In genomic region chr1:61334718-61335589, GRCh38 we compare ENCODE assay signal across 17 cellular contexts.
A peak's percentile ranks its signal among the peaks of the same experiment; 100 is the strongest.
DNase-seq lines count a peak whose midpoint lies in the region; TF ChIP-seq lines count a peak whose summit lies in the region.
"Had no signal": no experiment of that assay in that cellular context is flagged by ENCODE, and none has a peak within 500 bp of the region (broad histone marks: within the 10 kb centered on the region; RNA-seq: fewer than 3 reads in every experiment).

No MANE protein-coding gene starts in this region.

- H3K4ac ChIP-seq in mesenchymal stem cell (ENCODE audit: low read depth in 1 of 2, low read length in 2 of 2), result no peak overlapping the region

- no peak overlapping the region for H2AFZ ChIP-seq in mesenchymal stem cell (ENCODE audit: low read depth, low read length)
- H2AFZ ChIP-seq: GM23338 had no signal

- H3K27ac ChIP-seq in WERI-Rb-1 (no peak overlapping the region; the same call in 1 of the 2 replicates), mesenchymal stem cell (ENCODE audit: low read length, poor library complexity, severe bottlenecking) (no peak overlapping the region), tibial artery (peak overlapping the region; percentile 60 to 80)
- H3K27ac ChIP-seq: colonic mucosa, VCaP had no signal

- H4K91ac ChIP-seq in mesenchymal stem cell (ENCODE audit: low read length), result no peak overlapping the region

- H3K27me3 ChIP-seq in WERI-Rb-1 (ENCODE audit: insufficient read depth, low read depth, severe bottlenecking), result no peaks in the 10 kb centered on the region
- peaks cover 0 to 9% of the 10 kb centered on the region in 2 experiments for H3K27me3 ChIP-seq in mesenchymal stem cell (ENCODE audit: control insufficient read depth in 1 of 2, insufficient read depth in 1 of 2, low read length in 2 of 2)
- no peaks in the 10 kb centered on the region for H3K27me3 ChIP-seq in tibial artery
- H3K27me3 ChIP-seq: colonic mucosa had no signal

- H2AK5ac ChIP-seq in mesenchymal stem cell (ENCODE audit: low read length, severe bottlenecking), result no peak overlapping the region

- H3K4me2 ChIP-seq in mesenchymal stem cell (ENCODE audit: low read length, poor library complexity, severe bottlenecking), result no peak overlapping the region
- H3K4me2 ChIP-seq: GM23338 had no signal

- H3K23ac ChIP-seq in mesenchymal stem cell (ENCODE audit: low read length in 2 of 2), result no peak overlapping the region

- no peak overlapping the region for H3K18ac ChIP-seq in mesenchymal stem cell (ENCODE audit: low read depth in 1 of 2, low read length in 2 of 2)

- H4K8ac ChIP-seq in mesenchymal stem cell (ENCODE audit: low read length), result no peak overlapping the region

- intact Hi-C loops in tibial artery (cut with DNase I; ENCODE audit: low total_unique reads), result loop anchor here (5.0 to 10.0 kb wide), 2 partner anchors 250 to 283 kb away; partner anchors contain the start of gene NFIA

- no peaks in the 10 kb centered on the region for H3K79me1 ChIP-seq in mesenchymal stem cell (replicated peaks; ENCODE audit: low read length, poor library complexity, severe bottlenecking)

- peak; percentile 37 for DNase-seq in WERI-Rb-1
- peak; percentile 2 for DNase-seq in fibroblast of gingiva (ENCODE audit: low read depth)
- peak; percentile 19 for DNase-seq in mesenchymal stem cell
- peak; percentile 71 to 80 for DNase-seq in tibial artery
- DNase-seq in activated effector memory CD4-positive, alpha-beta T cell treated with anti-CD3 and anti-CD28 coated beads, Interleukin-2, amount 50 U/mL, for 16 hours, result no peak
- no peak for DNase-seq in NAMALWA (ENCODE audit: low spot score)
- DNase-seq in NCI-H1417 treated with DMSO at 0.1 percent for 48 hours (lab: John Stamatoyannopoulos, UW), result no peak
- DNase-seq: activated naive CD4-positive, alpha-beta T cell treated with anti-CD3 and anti-CD28 coated beads, Interleukin-2, amount 50 U/mL, for 16 hours; CD4-positive, alpha-beta T cell; colonic mucosa; immature natural killer cell; Kasumi-1; NCI-H2107; stimulated activated naive B cell treated with anti-CD40 and anti-IgM and Interleukin-4, amounts not matched to agents 10 μg/mL and 1 μg/mL and 100 μg/mL, for 72 hours; SW 1271 had no signal

- H3K4me3 ChIP-seq in WERI-Rb-1 (ENCODE audit: low read depth, low read length), result no peak overlapping the region
- H3K4me3 ChIP-seq in mesenchymal stem cell (ENCODE audit: insufficient read depth in 1 of 2, low read depth in 1 of 2, low read length in 2 of 2), result no peak overlapping the region
- H3K4me3 ChIP-seq in tibial artery, result no peak overlapping the region
- H3K4me3 ChIP-seq: colonic mucosa, GM23338 had no signal

- WGBS in mesenchymal stem cell, result 90% methylated on average over 14 of the region's 14 CpGs

- H3K9ac ChIP-seq in mesenchymal stem cell (ENCODE audit: low read length), result no peak overlapping the region

- H3K9me3 ChIP-seq in WERI-Rb-1 (ENCODE audit: severe bottlenecking) (no peaks in the 10 kb centered on the region), mesenchymal stem cell (ENCODE audit: control insufficient read depth, low read length) (no peaks in the 10 kb centered on the region), tibial artery (no peaks in the 10 kb centered on the region)
- H3K9me3 ChIP-seq: colonic mucosa had no signal

- H2BK15ac ChIP-seq in mesenchymal stem cell (ENCODE audit: low read depth, poor library complexity, severe bottlenecking), result no peak overlapping the region

- H2BK120ac ChIP-seq in mesenchymal stem cell (ENCODE audit: low read depth, low read length), result no peak overlapping the region

- no peaks in the 10 kb centered on the region for H3K4me1 ChIP-seq in mesenchymal stem cell (ENCODE audit: control insufficient read depth, insufficient read depth, low read depth, low read length)
- peaks cover 0 to 57% (median 26%) of the 10 kb centered on the region in 4 donors for H3K4me1 ChIP-seq in tibial artery
- H3K4me1 ChIP-seq: colonic mucosa had no signal

- H3K36me3 ChIP-seq in WERI-Rb-1 (no peaks in the 10 kb centered on the region), mesenchymal stem cell (ENCODE audit: control insufficient read depth in 1 of 2, insufficient read depth in 2 of 2, low read depth in 1 of 2, low read length in 2 of 2) (no peaks in the 10 kb centered on the region), tibial artery (peaks cover 0 to 8% (median 0%) of the 10 kb centered on the region in 3 donors)
- H3K36me3 ChIP-seq: colonic mucosa had no signal

- no peak overlapping the region for H2BK5ac ChIP-seq in mesenchymal stem cell (ENCODE audit: low read depth, low read length, poor library complexity, severe bottlenecking)

- TF ChIP-seq CTCF in WERI-Rb-1 (IDR thresholded peaks at IDR 0.05; ENCODE audit: low read depth, low read length), result no peak
- TF ChIP-seq CTCF in tibial artery (IDR thresholded peaks at IDR 0.05), result no peak

- no peak overlapping the region for H3K14ac ChIP-seq in mesenchymal stem cell (ENCODE audit: low read length in 2 of 2)

- H2BK12ac ChIP-seq in mesenchymal stem cell (ENCODE audit: low read length in 2 of 2), result no peak overlapping the region

Comparison
In these comparisons a context has a peak if more than half of its experiments do, and no peak if none do; other contexts are left out.
1. DNase-seq: peak in WERI-Rb-1 (single experiment), fibroblast of gingiva (single experiment), mesenchymal stem cell (single experiment) and tibial artery (2 of 2); none in activated effector memory CD4-positive, alpha-beta T cell treated with anti-CD3 and anti-CD28 coated beads, Interleukin-2, amount 50 U/mL, for 16 hours (single experiment), NAMALWA (single experiment) and NCI-H1417 treated with DMSO at 0.1 percent for 48 hours (single experiment).
2. H3K27ac ChIP-seq: peak in tibial artery (2 of 2); none in WERI-Rb-1 (single experiment) and mesenchymal stem cell (single experiment).